29 cellular contexts compared by ENCODE assay signal in genomic region chr6:168666751-168667427, GRCh38.
DNase-seq lines count a peak whose midpoint lies in the region; ATAC-seq and TF ChIP-seq lines count a peak whose summit lies in the region.
"Had no signal": no experiment of that assay in that cellular context is flagged by ENCODE, and none has a peak within 500 bp of the region (broad histone marks: within the 10 kb centered on the region; RNA-seq: fewer than 3 reads in every experiment).

No MANE protein-coding gene starts in this region.

- H3K4me2 ChIP-seq in mammary epithelial cell (ENCODE audit: insufficient read depth, low read depth, low read length), result no peak overlapping the region

- H3K27me3 ChIP-seq in mammary epithelial cell (ENCODE audit: insufficient read depth, low read length) (no peaks in the 10 kb centered on the region), upper lobe of right lung (no peaks in the 10 kb centered on the region)
- H3K27me3 ChIP-seq: breast epithelium had no signal

- POLR2A ChIA-PET in MCF 10A (lab: Yijun Ruan, JAX), result interaction anchor here (1.3 kb wide), 1 partner anchor 20 kb away, joined by 4 read pairs; no protein-coding TSS in a partner anchor

- intact Hi-C loops in MCF 10A (cut with micrococcal nuclease) (no loop called here), mammary epithelial cell (cut with micrococcal nuclease) (no loop called here), upper lobe of right lung (cut with DNase I) (no loop called here)

- H3K36me3 Mint-ChIP-seq in MCF 10A (ENCODE audit: insufficient read depth, unreplicated experiment), result no peaks in the 10 kb centered on the region
- H3K36me3 Mint-ChIP-seq: naive B cell had no signal

- 58% methylated on average over 15 of the region's 17 CpGs for WGBS in mammary epithelial cell (ENCODE audit: low coverage, missing lambda C conversion rate)

- no peaks in the 10 kb centered on the region for H3K79me2 ChIP-seq in mammary epithelial cell (ENCODE audit: insufficient read depth, low read length)

- no peak overlapping the region for H3K4me3 Mint-ChIP-seq in MCF 10A (ENCODE audit: unreplicated experiment)
- H3K4me3 Mint-ChIP-seq: activated CD4-positive, alpha-beta memory T cell treated with anti-CD3 and anti-CD28 coated beads, Interleukin-2, amount 10 ng/mL, durations not matched to agents 7 days and 5 days; naive B cell; T-helper 17 cell had no signal

- in situ Hi-C loops in mammary epithelial cell (cut with MboI; ENCODE audit: low sequenced_read_pairs in 2 of 2), result no loop called here

- H3K4me3 ChIP-seq in mammary epithelial cell (replicated peaks in 1 of 3; ENCODE audit: insufficient read depth in 1 of 3, low read depth in 2 of 3, low read length in 3 of 3), result no peak overlapping the region
- no peak overlapping the region for H3K4me3 ChIP-seq in upper lobe of right lung
- H3K4me3 ChIP-seq: breast epithelium had no signal

- no peak for ATAC-seq in upper lobe of right lung
- ATAC-seq in GM19467 (IDR thresholded peaks at IDR 0.05; ENCODE audit: unreplicated experiment), result no peak
- ATAC-seq in GM21447 (IDR thresholded peaks at IDR 0.05; ENCODE audit: unreplicated experiment), result no peak
- ATAC-seq: activated naive CD4-positive, alpha-beta T cell treated with anti-CD3 and anti-CD28 coated beads, Interleukin-2, amount 50 U/mL, for 72 hours; PC-3; T-helper 17 cell had no signal

- CTCF ChIA-PET in MCF 10A (lab: Yijun Ruan, JAX) (interaction anchor here (0.5 to 0.7 kb wide), 4 partner anchors 9 to 47 kb away, joined by 3 to 4 read pairs (median 3); no protein-coding TSS in a partner anchor), mammary epithelial cell (lab: Charles Lee; ENCODE audit: low non-redundant PET) (no interaction called here)

- H3K9me3 Mint-ChIP-seq in MCF 10A (ENCODE audit: unreplicated experiment), result peaks cover 6% of the 10 kb centered on the region
- H3K9me3 Mint-ChIP-seq: activated CD4-positive, alpha-beta memory T cell treated with anti-CD3 and anti-CD28 coated beads, Interleukin-2, amount 10 ng/mL, durations not matched to agents 7 days and 5 days; activated T-helper 2 cell treated with anti-CD3 and anti-CD28 coated beads, Interferon-gamma antibody, Interleukin-2, Interleukin-4, amounts not matched to agents 10 μg/mL and 5 μg/mL and 100 μg/mL, durations not matched to agents 14 hours and 24 hours and 36 hours had no signal

- H3K4me1 Mint-ChIP-seq in MCF 10A (ENCODE audit: insufficient read depth, unreplicated experiment), result peaks cover 20% of the 10 kb centered on the region
- H3K4me1 Mint-ChIP-seq: activated CD4-positive, alpha-beta memory T cell treated with anti-CD3 and anti-CD28 coated beads, Interleukin-2, amount 10 ng/mL, durations not matched to agents 7 days and 5 days; naive B cell; T-helper 17 cell had no signal

- TF ChIP-seq CTCF in MCF 10A (IDR thresholded peaks at IDR 0.05; ENCODE audit: unreplicated experiment), result no peak
- no peak for TF ChIP-seq CTCF in mammary epithelial cell (conservative IDR thresholded peaks at IDR 0.05 in 1 of 2, IDR thresholded peaks at IDR 0.05 in 1 of 2; ENCODE audit: extremely low read depth in 1 of 2, insufficient read depth in 1 of 2, low read depth in 1 of 2, low read length in 2 of 2)
- TF ChIP-seq CTCF in upper lobe of right lung (IDR thresholded peaks at IDR 0.05), result no peak

- peak overlapping the region; percentile 59 for H3K27ac Mint-ChIP-seq in MCF 10A (ENCODE audit: low read depth, unreplicated experiment)
- H3K27ac Mint-ChIP-seq: activated CD4-positive, alpha-beta memory T cell treated with anti-CD3 and anti-CD28 coated beads, Interleukin-2, amount 10 ng/mL, durations not matched to agents 7 days and 5 days; activated naive CD4-positive, alpha-beta T cell treated with anti-CD3 and anti-CD28 coated beads, Interleukin-2, amount 50 U/mL, for 72 hours; activated T-helper 2 cell treated with anti-CD3 and anti-CD28 coated beads, Interferon-gamma antibody, Interleukin-2, Interleukin-4, amounts not matched to agents 10 μg/mL and 5 μg/mL and 100 μg/mL, durations not matched to agents 14 hours and 24 hours and 36 hours; T-helper 17 cell had no signal

- no peak overlapping the region for H3K9ac ChIP-seq in mammary epithelial cell (ENCODE audit: insufficient read depth, low read length)

- no peaks in the 10 kb centered on the region for H3K4me1 ChIP-seq in mammary epithelial cell (ENCODE audit: insufficient read depth, low read length)
- no peaks in the 10 kb centered on the region for H3K4me1 ChIP-seq in upper lobe of right lung
- H3K4me1 ChIP-seq: breast epithelium had no signal

- no peaks in the 10 kb centered on the region for H4K20me1 ChIP-seq in mammary epithelial cell (ENCODE audit: insufficient read depth, low read length)

- H3K27ac ChIP-seq in mammary epithelial cell (ENCODE audit: insufficient read depth, low read depth, low read length) (no peak overlapping the region), epithelial cell of prostate (peak overlapping the region; percentile 77), upper lobe of right lung (no peak overlapping the region)
- H3K27ac ChIP-seq: breast epithelium had no signal

- H3K9me3 ChIP-seq in mammary epithelial cell (replicated peaks; ENCODE audit: insufficient read depth, low read length) (peaks cover 16% of the 10 kb centered on the region), upper lobe of right lung (no peaks in the 10 kb centered on the region)
- H3K9me3 ChIP-seq: breast epithelium had no signal

- H3K36me3 ChIP-seq in mammary epithelial cell (ENCODE audit: insufficient read depth, low read length) (no peaks in the 10 kb centered on the region), upper lobe of right lung (no peaks in the 10 kb centered on the region)
- H3K36me3 ChIP-seq: breast epithelium had no signal

- no TSS peak for BruUV-seq in MCF 10A (replicated peaks; lab: Mats Ljungman, UMichigan)
- BruUV-seq in mammary epithelial cell (replicated peaks; lab: Mats Ljungman, UMichigan), result no TSS peak

- peaks cover 16% of the 10 kb centered on the region for H3K27me3 Mint-ChIP-seq in MCF 10A (ENCODE audit: insufficient read depth, unreplicated experiment)
- H3K27me3 Mint-ChIP-seq: activated CD4-positive, alpha-beta memory T cell treated with anti-CD3 and anti-CD28 coated beads, Interleukin-2, amount 10 ng/mL, durations not matched to agents 7 days and 5 days had no signal

- dilution Hi-C loops in mammary epithelial cell (cut with HindIII; ENCODE audit: low sequenced_read_pairs), result no loop called here

- DNase-seq in MCF 10A (ENCODE audit: unreplicated experiment) (no peak), mammary epithelial cell (no peak), epithelial cell of prostate (ENCODE audit: low read depth, low spot score) (no peak), left kidney (ENCODE audit: low read depth, low spot score) (peak; percentile 73), upper lobe of right lung (peak; percentile 23), amygdala (lab: John Stamatoyannopoulos, UW) (no peak)
- DNase-seq: 8988T; activated CD4-positive, alpha-beta memory T cell treated with anti-CD3 and anti-CD28 coated beads, Interleukin-2, amount 10 ng/mL, durations not matched to agents 7 days and 5 days; anterior cingulate cortex; DND-41; glutamatergic neuron; KBM-7; midbrain; naive B cell; NCI-H1105; NCI-H187 treated with DMSO at 0.1 percent for 48 hours; NCI-H2171; NCI-H510A; NK-92 treated with Interleukin-12 subunit alpha and Interleukin-12 subunit beta, amount 100 ng/mL, for 24 hours; nucleus accumbens; PC-3; Right ventricle myocardium superior; stimulated activated naive CD4-positive, alpha-beta T cell; T-helper 17 cell had no signal

- H2AFZ ChIP-seq in mammary epithelial cell (ENCODE audit: low read depth, low read length), result no peak overlapping the region

Comparison
In these comparisons a context has a peak if more than half of its experiments do, and no peak if none do; other contexts are left out.
1. DNase-seq: peak in left kidney (single experiment) and upper lobe of right lung (single experiment); none in MCF 10A (single experiment), mammary epithelial cell (single experiment), epithelial cell of prostate (single experiment) and amygdala (0 of 56).